In the genomic region with DNA sequence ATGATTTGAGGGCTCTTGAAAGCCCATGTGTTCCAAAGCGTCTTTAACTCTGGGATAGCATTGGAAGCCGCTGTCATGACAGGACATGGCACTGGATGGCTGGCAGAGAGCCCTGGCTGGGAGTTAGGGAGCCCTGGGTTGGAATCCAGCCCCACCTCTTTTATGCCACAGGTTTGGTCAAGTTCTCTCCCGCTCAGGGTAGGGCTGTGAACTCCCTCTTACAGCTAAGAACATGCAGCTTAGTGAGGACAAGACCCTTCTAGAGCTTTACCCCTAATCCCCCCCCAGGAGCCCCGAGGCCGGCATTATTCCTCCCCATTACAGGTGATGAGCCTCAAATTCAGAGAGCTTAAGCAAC, we compare ENCODE assay signal across 1 cellular context.
TF ChIP-seq lines count a peak whose summit lies in the region.

No MANE protein-coding gene starts in this region.

TF ChIP-seq in HepG2, 621 proteins besides CTCF, POLR2A, EP300 and RAD21:
- no peak for TF ChIP-seq PTBP1 (IDR thresholded peaks at IDR 0.05; ENCODE audit: low read depth, low read length, poor library complexity, severe bottlenecking)
- no peak for TF ChIP-seq TEAD3 (CRISPR knock-in tag; optimal IDR thresholded peaks at IDR 0.05; ENCODE audit: borderline replicate concordance)
- no peak for TF ChIP-seq NFE2 (CRISPR knock-in tag; IDR thresholded peaks at IDR 0.05)
- TF ChIP-seq ZNF234 (CRISPR knock-in tag; conservative IDR thresholded peaks at IDR 0.05), result no peak
- TF ChIP-seq PAX8 (CRISPR knock-in tag; IDR thresholded peaks at IDR 0.05; ENCODE audit: borderline replicate concordance), result no peak
- TF ChIP-seq CSRNP1 (CRISPR knock-in tag; IDR thresholded peaks at IDR 0.05), result no peak
